ENCODE assay signal across 7 cellular contexts in the genomic region with DNA sequence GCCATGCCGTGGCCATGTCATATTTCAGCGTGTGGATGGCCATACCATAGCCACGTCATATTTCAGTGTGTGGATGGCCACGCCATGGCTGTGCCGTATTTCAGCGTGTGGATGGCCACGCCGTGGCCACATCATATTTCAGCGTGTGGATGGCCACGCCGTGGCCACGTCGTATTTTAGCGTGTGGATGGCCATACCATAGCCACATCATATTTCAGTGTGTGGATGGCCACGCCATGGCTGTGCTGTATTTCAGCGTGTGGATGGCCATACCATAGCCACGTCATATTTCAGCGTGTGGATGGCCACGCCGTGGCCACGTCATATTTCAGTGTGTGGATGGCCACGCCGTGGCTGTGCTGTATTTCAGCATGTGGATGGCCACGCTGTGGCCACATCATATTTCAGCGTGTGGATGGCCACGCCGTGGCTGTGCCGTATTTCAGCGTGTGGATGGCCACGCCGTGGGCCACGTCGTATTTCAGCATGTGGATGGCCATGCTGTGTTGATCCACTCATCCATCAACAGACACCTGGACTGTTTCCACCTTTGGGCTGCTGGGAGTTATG. TPM values are rescaled to one million over a fixed set of nuclear protein-coding genes. Genes with fewer than 3 reads are reported as not detected.
DNase-seq lines count a peak whose midpoint lies in the region; ATAC-seq, FAIRE-seq and TF ChIP-seq lines count a peak whose summit lies in the region.
"Not testable (repeated sequence)": the region's sequence is repeated elsewhere in the genome, so short reads cannot be mapped to it uniquely, and the experiment has no call there.
"Had no signal": no experiment of that assay in that cellular context is flagged by ENCODE, and none has a peak within 500 bp of the region (broad histone marks: within the 10 kb centered on the region; RNA-seq: fewer than 3 reads in every experiment).

No MANE protein-coding gene starts in this region.

- TF ChIP-seq EP300 in K562 (IDR thresholded peaks at IDR 0.05; ENCODE audit: low read length), result not testable (repeated sequence)

- not testable (repeated sequence) for H2AK5ac ChIP-seq in neuronal stem cell (ENCODE audit: low read depth, low read length)

- not testable (repeated sequence) for H3K4ac ChIP-seq in neuronal stem cell (ENCODE audit: low read length)

- not testable (repeated sequence) for TF ChIP-seq POLR2A in K562 (conservative IDR thresholded peaks at IDR 0.05)

- H3K27ac Mint-ChIP-seq in stimulated activated naive B cell treated with anti-CD40 and anti-IgM and Interleukin-4, amounts not matched to agents 10 μg/mL and 1 μg/mL and 100 μg/mL, for 72 hours, result peak overlapping the region; percentile 20

- not testable (repeated sequence) for H4K91ac ChIP-seq in neuronal stem cell (ENCODE audit: low read depth, low read length, poor library complexity)

- H3K27me3 Mint-ChIP-seq in stimulated activated naive B cell treated with anti-CD40 and anti-IgM and Interleukin-4, amounts not matched to agents 10 μg/mL and 1 μg/mL and 100 μg/mL, for 72 hours, result not testable (repeated sequence)

- H2BK12ac ChIP-seq in neuronal stem cell (ENCODE audit: low read length), result not testable (repeated sequence)

- TF ChIP-seq RAD21 in K562 (CRISPR knock-in tag; conservative IDR thresholded peaks at IDR 0.05 in 1 of 2, IDR thresholded peaks at IDR 0.05 in 1 of 2), result not testable (repeated sequence)

- CTCF ChIA-PET in K562 (lab: Yijun Ruan, JAX; ENCODE audit: low intra/inter-chr PET ratio), result not testable (repeated sequence)

- not testable (repeated sequence) for H2BK5ac ChIP-seq in neuronal stem cell (ENCODE audit: low read length)

- H3K14ac ChIP-seq in neuronal stem cell (ENCODE audit: low read length), result not testable (repeated sequence)

- H3K4me3 Mint-ChIP-seq in stimulated activated naive B cell treated with anti-CD40 and anti-IgM and Interleukin-4, amounts not matched to agents 10 μg/mL and 1 μg/mL and 100 μg/mL, for 72 hours, result not testable (repeated sequence)

- not testable (repeated sequence) for FAIRE-seq in K562 (lab: Jason Lieb, UNC)

- not testable (repeated sequence) for H2BK15ac ChIP-seq in neuronal stem cell (ENCODE audit: low read length)

- H3K4me3 ChIP-seq in K562; right cardiac atrium (ENCODE audit: low read length): not testable (repeated sequence)
- peak overlapping the region in 1 of 2 donors; percentile 61 for H3K4me3 ChIP-seq in neuronal stem cell (ENCODE audit: low read length in 2 of 2)

- intact Hi-C loops in K562 (cut with micrococcal nuclease); right cardiac atrium (cut with DNase I): not testable (repeated sequence)

- not testable (repeated sequence) for H3K9me3 ChIP-seq in K562 (replicated peaks; ENCODE audit: control insufficient read depth, insufficient read depth, low read depth, low read length); right cardiac atrium (ENCODE audit: control insufficient read depth, low read length)
- H3K9me3 ChIP-seq in neuronal stem cell (replicated peaks in 1 of 2; ENCODE audit: control insufficient read depth in 2 of 2, insufficient read depth in 1 of 2, low read depth in 1 of 2, low read length in 2 of 2), result peaks cover 9 to 13% of the 10 kb centered on the region in 2 donors

- WGBS in K562 (ENCODE audit: insufficient coverage, low coverage, missing lambda C conversion rate), result 65% methylated on average over 33 of the region's 33 CpGs
- WGBS in right cardiac atrium, result 95% methylated on average over 33 of the region's 33 CpGs
- no CpG with 5 or more reads among the region's 33 CpGs for WGBS in neuronal stem cell (ENCODE audit: extremely low coverage in 2 of 2, insufficient read length in 2 of 2, insufficient replicate concordance in 1 of 2), 2 donors

- ATAC-seq in K562; right cardiac atrium; stimulated activated naive B cell treated with anti-CD40 and anti-IgM and Interleukin-4, amounts not matched to agents 10 μg/mL and 1 μg/mL and 100 μg/mL, for 72 hours (replicated peaks): not testable (repeated sequence)

- H3K9me3 Mint-ChIP-seq in stimulated activated naive B cell treated with anti-CD40 and anti-IgM and Interleukin-4, amounts not matched to agents 10 μg/mL and 1 μg/mL and 100 μg/mL, for 72 hours, result not testable (repeated sequence)

- not testable (repeated sequence) for H3K4me2 ChIP-seq in K562 (ENCODE audit: insufficient read depth, low read length); neuronal stem cell (ENCODE audit: insufficient read depth, low read length, poor library complexity, severe bottlenecking)

- in situ Hi-C loops in K562 (cut with MboI), result not testable (repeated sequence)

- not testable (repeated sequence) for TF ChIP-seq CTCF in K562 (IDR thresholded peaks at IDR 0.05 in 2 of 3, conservative IDR thresholded peaks at IDR 0.05 in 1 of 3; ENCODE audit: insufficient read depth in 2 of 3, low read depth in 1 of 3, low read length in 3 of 3)

- not testable (repeated sequence) for H2AFZ ChIP-seq in K562 (ENCODE audit: low read depth, low read length); neuronal stem cell (ENCODE audit: low read length)

- H3K79me2 ChIP-seq in K562 (ENCODE audit: control insufficient read depth, insufficient read depth, low read length), result not testable (repeated sequence)

- not testable (repeated sequence) for DNase-seq in K562 (ENCODE audit: extremely low read depth in 1 of 4, low spot score in 3 of 4); neuronal stem cell (ENCODE audit: low spot score); stimulated activated naive B cell treated with anti-CD40 and anti-IgM and Interleukin-4, amounts not matched to agents 10 μg/mL and 1 μg/mL and 100 μg/mL, for 72 hours
- DNase-seq in right cardiac atrium, result peak in 2 of 3 donors; percentile 32 to 33

- not testable (repeated sequence) for BruUV-seq in K562 (replicated peaks; lab: Mats Ljungman, UMichigan)

- peaks cover 12% of the 10 kb centered on the region for H3K79me1 ChIP-seq in neuronal stem cell (ENCODE audit: low read depth, low read length)

- H3K4me1 Mint-ChIP-seq in stimulated activated naive B cell treated with anti-CD40 and anti-IgM and Interleukin-4, amounts not matched to agents 10 μg/mL and 1 μg/mL and 100 μg/mL, for 72 hours, result not testable (repeated sequence)

- H3K23ac ChIP-seq in neuronal stem cell (ENCODE audit: low read depth, low read length, poor library complexity), result peak overlapping the region; percentile 37

- H3K27me3 ChIP-seq in K562 (ENCODE audit: control insufficient read depth in 2 of 2, insufficient read depth in 2 of 2, low read length in 2 of 2), result peaks cover 9 to 50% of the 10 kb centered on the region in 2 experiments; a peak in 4 of 5 replicates
- H3K27me3 ChIP-seq in right cardiac atrium (ENCODE audit: control insufficient read depth, insufficient read depth); neuronal stem cell (ENCODE audit: control insufficient read depth in 3 of 3, insufficient read depth in 3 of 3, low read depth in 1 of 3, low read length in 3 of 3): not testable (repeated sequence)

- peaks cover 0 to 26% of the 10 kb centered on the region in 2 experiments; a peak in 2 of 5 replicates for H3K4me1 ChIP-seq in K562 (replicated peaks in 1 of 2; ENCODE audit: control insufficient read depth in 2 of 2, insufficient read depth in 2 of 2, low read length in 2 of 2)
- not testable (repeated sequence) for H3K4me1 ChIP-seq in right cardiac atrium (ENCODE audit: control insufficient read depth, insufficient read depth, low read length); neuronal stem cell (ENCODE audit: control insufficient read depth in 2 of 2, insufficient read depth in 1 of 2, low read depth in 1 of 2, low read length in 2 of 2)

- H4K8ac ChIP-seq in neuronal stem cell (ENCODE audit: low read depth, low read length), result not testable (repeated sequence)

- not testable (repeated sequence) for H3K36me3 Mint-ChIP-seq in stimulated activated naive B cell treated with anti-CD40 and anti-IgM and Interleukin-4, amounts not matched to agents 10 μg/mL and 1 μg/mL and 100 μg/mL, for 72 hours

- not testable (repeated sequence) for H3K9me1 ChIP-seq in K562 (ENCODE audit: control insufficient read depth, insufficient read depth, low read length)

- H4K20me1 ChIP-seq in K562 (replicated peaks; ENCODE audit: control insufficient read depth, insufficient read depth, low read length), result not testable (repeated sequence)

- not testable (repeated sequence) for H3K18ac ChIP-seq in neuronal stem cell (ENCODE audit: low read length)

- H3K36me3 ChIP-seq in K562 (ENCODE audit: control insufficient read depth, insufficient read depth, low read length); neuronal stem cell (replicated peaks in 1 of 2; ENCODE audit: control insufficient read depth in 2 of 2, insufficient read depth in 2 of 2, low read length in 2 of 2): not testable (repeated sequence)

- H2BK120ac ChIP-seq in neuronal stem cell (ENCODE audit: low read depth, low read length), result not testable (repeated sequence)

- POLR2A ChIA-PET in K562 (lab: Yijun Ruan, JAX), result not testable (repeated sequence)

- H3K27ac ChIP-seq in K562 (ENCODE audit: extremely low read depth, low read depth, low read length); right cardiac atrium (ENCODE audit: low read length); neuronal stem cell (replicated peaks; ENCODE audit: low read length): not testable (repeated sequence)

- not testable (repeated sequence) for H3K9ac ChIP-seq in K562 (ENCODE audit: insufficient read depth in 1 of 2, low read depth in 2 of 2, low read length in 2 of 2); neuronal stem cell (ENCODE audit: low read depth, low read length, poor library complexity)

RNA-seq across cellular contexts. Expression of gene SHC2, which starts 9.8 kb away (rescaled TPM):
- total RNA-seq in K562 (2011; cell fraction: chromatin; rRNA removed; ENCODE audit: low replicate concordance), result 0.86 and 2.4 TPM in 2 replicates
- 1.1 and 1.3 TPM in 2 replicates for total RNA-seq in K562 (2011; cell fraction: nucleolus; rRNA removed)
- total RNA-seq in K562 (2011; cell fraction: nucleoplasm; rRNA removed), result 0.88 and 1.6 TPM in 2 replicates
- total RNA-seq in K562 (2014; rRNA removed) (0.14 TPM in 1 of 2 replicates, not detected in the other), K562 (2014; rRNA removed; fragmentation: Illumina TruSeq; extraction: Trizol) (not detected in 2 replicates), K562 (2015; rRNA removed; fragmentation: Illumina TruSeq; extraction: Trizol) (not detected in 2 replicates), K562 (2021) (0.16 and 0.20 TPM in 2 replicates), right cardiac atrium (10 to 100 TPM; 14.3 to 20.0 (median 17.6) TPM)
- polyA plus RNA-seq in K562 (2011; rRNA removed) (0.36 and 1.3 TPM in 2 replicates), K562 (2014; fragmentation: Illumina TruSeq; extraction: Trizol) (not detected in 2 replicates), K562 (2014; fragmentation: Nextera tagmentation; extraction: Ambion mirVana) (not detected), K562 (2014; rRNA removed) (0.15 TPM in 1 of 2 replicates, not detected in the other), right cardiac atrium (21.0 TPM)
- 0.49 and 0.64 TPM in 2 replicates for polyA plus RNA-seq in K562 (2011; cell fraction: cytosol; rRNA removed)
- 7.4 and 7.9 TPM in 2 replicates for polyA plus RNA-seq in K562 (2011; cell fraction: nucleus; rRNA removed)
- 0.16 and 2.0 TPM in 2 replicates for polyA plus RNA-seq in K562 (2012)
- 0.36 and 0.53 TPM in 2 replicates for polyA minus RNA-seq in K562 (2011; rRNA and poly(A)+ RNA removed)
- 0.55 and 0.76 TPM in 2 replicates for polyA minus RNA-seq in K562 (2011; cell fraction: cytosol; rRNA and poly(A)+ RNA removed)
- polyA minus RNA-seq in K562 (2011; cell fraction: nucleus; rRNA and poly(A)+ RNA removed), result 0.89 and 0.94 TPM in 2 replicates
- 29.6 TPM for polyA plus RNA-seq in neuronal stem cell (2013, experiment 1 of 2)
- 28.3 TPM for polyA plus RNA-seq in neuronal stem cell (2013, experiment 2 of 2)
- total RNA-seq: HFFc6 had no signal
- polyA plus RNA-seq: CD4-positive, alpha-beta memory T cell had no signal

RNA-seq across cellular contexts. Expression of gene C2CD4C, which starts 42.0 kb away (rescaled TPM):
- total RNA-seq in K562 (2011; cell fraction: chromatin; rRNA removed; ENCODE audit: low replicate concordance), result 0.25 and 0.49 TPM in 2 replicates
- total RNA-seq in K562 (2011; cell fraction: nucleolus; rRNA removed), result 0.13 and 0.67 TPM in 2 replicates
- total RNA-seq in K562 (2011; cell fraction: nucleoplasm; rRNA removed), result 0.15 TPM in 2 replicates
- not detected in 2 replicates for total RNA-seq in K562 (2014; rRNA removed)
- total RNA-seq in K562 (2014; rRNA removed; fragmentation: Illumina TruSeq; extraction: Trizol), result not detected in 2 replicates
- not detected in 2 replicates for total RNA-seq in K562 (2015; rRNA removed; fragmentation: Illumina TruSeq; extraction: Trizol)
- not detected in 2 replicates for total RNA-seq in K562 (2021)
- polyA plus RNA-seq in K562 (2011; rRNA removed), result 0.01 and 0.07 TPM in 2 replicates
- polyA plus RNA-seq in K562 (2011; cell fraction: cytosol; rRNA removed), result 0.04 and 0.10 TPM in 2 replicates
- 0.44 and 0.68 TPM in 2 replicates for polyA plus RNA-seq in K562 (2011; cell fraction: nucleus; rRNA removed)
- not detected in 2 replicates for polyA plus RNA-seq in K562 (2012)
- polyA plus RNA-seq in K562 (2014; fragmentation: Illumina TruSeq; extraction: Trizol), result not detected in 2 replicates
- not detected for polyA plus RNA-seq in K562 (2014; fragmentation: Nextera tagmentation; extraction: Ambion mirVana)
- polyA plus RNA-seq in K562 (2014; rRNA removed), result 0.07 and 0.16 TPM in 2 replicates
- not detected in 2 replicates for polyA minus RNA-seq in K562 (2011; rRNA and poly(A)+ RNA removed)
- not detected in 2 replicates for polyA minus RNA-seq in K562 (2011; cell fraction: cytosol; rRNA and poly(A)+ RNA removed)
- polyA minus RNA-seq in K562 (2011; cell fraction: nucleus; rRNA and poly(A)+ RNA removed), result 0.13 TPM in 1 of 2 replicates, not detected in the other
- total RNA-seq in right cardiac atrium, result 1 to 10 TPM in 1 of 4 donors, under 1 TPM in 3; 0.35 to 1.2 (median 0.63) TPM
- 0.79 TPM for polyA plus RNA-seq in right cardiac atrium
- polyA plus RNA-seq in neuronal stem cell (2013, experiment 1 of 2), result 13.6 TPM
- polyA plus RNA-seq in neuronal stem cell (2013, experiment 2 of 2), result 12.7 TPM
- total RNA-seq: CD4-positive, alpha-beta memory T cell; Daoy; HFFc6 had no signal
- polyA plus RNA-seq: CD4-positive, alpha-beta memory T cell had no signal

RNA-seq across cellular contexts. Expression of gene MADCAM1, which starts 45.3 kb away (rescaled TPM):
- not detected in 2 replicates for total RNA-seq in K562 (2011; cell fraction: chromatin; rRNA removed; ENCODE audit: low replicate concordance)
- total RNA-seq in K562 (2011; cell fraction: nucleolus; rRNA removed), result 0.79 and 1.0 TPM in 2 replicates
- not detected in 2 replicates for total RNA-seq in K562 (2011; cell fraction: nucleoplasm; rRNA removed)
- total RNA-seq in K562 (2014; rRNA removed) (0.09 and 0.20 TPM in 2 replicates), K562 (2014; rRNA removed; fragmentation: Illumina TruSeq; extraction: Trizol) (not detected in 2 replicates), K562 (2015; rRNA removed; fragmentation: Illumina TruSeq; extraction: Trizol) (not detected in 2 replicates), K562 (2021) (0.09 TPM in 1 of 2 replicates, not detected in the other), right cardiac atrium (under 1 TPM; 0.28 to 0.59 (median 0.36) TPM)
- polyA plus RNA-seq in K562 (2011; rRNA removed) (0.05 TPM in 1 of 2 replicates, not detected in the other), K562 (2014; fragmentation: Illumina TruSeq; extraction: Trizol) (not detected in 2 replicates), K562 (2014; fragmentation: Nextera tagmentation; extraction: Ambion mirVana) (not detected), K562 (2014; rRNA removed) (0.12 and 0.36 TPM in 2 replicates), right cardiac atrium (0.27 TPM)
- 0.12 TPM in 1 of 2 replicates, not detected in the other for polyA plus RNA-seq in K562 (2011; cell fraction: cytosol; rRNA removed)
- polyA plus RNA-seq in K562 (2011; cell fraction: nucleus; rRNA removed), result 0.18 and 0.40 TPM in 2 replicates
- polyA plus RNA-seq in K562 (2012), result 0.27 and 0.82 TPM in 2 replicates
- not detected in 2 replicates for polyA minus RNA-seq in K562 (2011; rRNA and poly(A)+ RNA removed)
- not detected in 2 replicates for polyA minus RNA-seq in K562 (2011; cell fraction: cytosol; rRNA and poly(A)+ RNA removed)
- 0.22 TPM in 1 of 2 replicates, not detected in the other for polyA minus RNA-seq in K562 (2011; cell fraction: nucleus; rRNA and poly(A)+ RNA removed)
- polyA plus RNA-seq in neuronal stem cell (2013, experiment 1 of 2), result 0.89 TPM
- 0.91 TPM for polyA plus RNA-seq in neuronal stem cell (2013, experiment 2 of 2)
- total RNA-seq: Daoy had no signal

RNA-seq across cellular contexts. Expression of gene TPGS1, which starts 56.3 kb away (rescaled TPM):
- total RNA-seq in K562 (2011; cell fraction: chromatin; rRNA removed; ENCODE audit: low replicate concordance), result 7.0 and 14.9 TPM in 2 replicates
- 10.1 and 11.5 TPM in 2 replicates for total RNA-seq in K562 (2011; cell fraction: nucleolus; rRNA removed)
- 5.3 and 6.3 TPM in 2 replicates for total RNA-seq in K562 (2011; cell fraction: nucleoplasm; rRNA removed)
- total RNA-seq in K562 (2014; rRNA removed) (22.6 and 31.6 TPM in 2 replicates), K562 (2014; rRNA removed; fragmentation: Illumina TruSeq; extraction: Trizol) (0.32 and 0.47 TPM in 2 replicates), K562 (2015; rRNA removed; fragmentation: Illumina TruSeq; extraction: Trizol) (1.2 and 2.3 TPM in 2 replicates), K562 (2021) (13.0 and 15.5 TPM in 2 replicates), right cardiac atrium (10 to 100 TPM; 10.9 to 15.6 (median 14.7) TPM)
- polyA plus RNA-seq in K562 (2011; rRNA removed) (0.93 and 1.2 TPM in 2 replicates), K562 (2014; fragmentation: Illumina TruSeq; extraction: Trizol) (0.30 and 0.33 TPM in 2 replicates), K562 (2014; fragmentation: Nextera tagmentation; extraction: Ambion mirVana) (not detected), K562 (2014; rRNA removed) (12.2 and 15.0 TPM in 2 replicates), right cardiac atrium (21.3 TPM)
- polyA plus RNA-seq in K562 (2011; cell fraction: cytosol; rRNA removed), result 1.9 and 24.8 TPM in 2 replicates
- 1.8 and 3.9 TPM in 2 replicates for polyA plus RNA-seq in K562 (2011; cell fraction: nucleus; rRNA removed)
- 5.5 and 10.3 TPM in 2 replicates for polyA plus RNA-seq in K562 (2012)
- polyA minus RNA-seq in K562 (2011; rRNA and poly(A)+ RNA removed), result 0.74 and 0.78 TPM in 2 replicates
- 1.6 and 5.0 TPM in 2 replicates for polyA minus RNA-seq in K562 (2011; cell fraction: cytosol; rRNA and poly(A)+ RNA removed)
- polyA minus RNA-seq in K562 (2011; cell fraction: nucleus; rRNA and poly(A)+ RNA removed), result 3.2 and 3.8 TPM in 2 replicates
- 6.3 TPM for polyA plus RNA-seq in neuronal stem cell (2013, experiment 1 of 2)
- 6.2 TPM for polyA plus RNA-seq in neuronal stem cell (2013, experiment 2 of 2)

Comparison
In these comparisons a context has a peak if more than half of its experiments do, and no peak if none do; other contexts are left out.
1. RNA of gene SHC2, which starts 9.8 kb away (total RNA-seq): 14.3 to 20.0 TPM in right cardiac atrium; 0.14 to 2.4 TPM in K562; every median in the first group is over 4 times any median in the second.